Comparison of ENCODE assay signal across 15 cellular contexts in the genomic region with DNA sequence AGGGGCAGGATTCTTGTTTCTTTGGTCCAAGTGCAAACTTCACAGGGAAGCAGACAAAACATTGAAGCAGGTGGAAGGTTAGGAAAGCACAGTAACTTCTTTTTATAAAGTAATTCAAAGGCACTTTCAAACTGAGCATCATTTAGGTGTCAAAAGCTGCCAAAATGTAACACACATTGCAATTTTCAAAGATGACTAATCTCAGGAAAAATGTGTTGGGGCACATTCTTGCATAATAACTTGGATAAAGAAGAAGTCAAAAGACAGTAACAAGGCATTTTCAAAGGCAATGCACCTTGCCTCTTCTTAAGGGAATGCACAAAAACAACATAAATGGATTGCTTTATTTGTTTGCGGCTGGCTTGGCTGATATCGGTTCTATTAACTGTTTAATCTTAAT. TPM values are rescaled to one million over a fixed set of nuclear protein-coding genes. Genes with fewer than 3 reads are reported as not detected.
A peak's percentile ranks its signal among the peaks of the same experiment; 100 is the strongest.
DNase-seq lines count a peak whose midpoint lies in the region; ATAC-seq and TF ChIP-seq lines count a peak whose summit lies in the region.
"Had no signal": no experiment of that assay in that cellular context is flagged by ENCODE, and none has a peak within 500 bp of the region (broad histone marks: within the 10 kb centered on the region; RNA-seq: fewer than 3 reads in every experiment).

No MANE protein-coding gene starts in this region.

- ATAC-seq in HG03095 (IDR thresholded peaks at IDR 0.05; ENCODE audit: unreplicated experiment), result no peak
- ATAC-seq: activated CD8-positive, alpha-beta memory T cell treated with anti-CD3 and anti-CD28 coated beads, Interleukin-2, amount 10 ng/mL, durations not matched to agents 7 days and 5 days; stimulated activated naive CD8-positive, alpha-beta T cell treated with anti-CD3 and anti-CD28 coated beads, Interleukin-15, amount 100 ng/mL, for 72 hours had no signal

- no peaks in the 10 kb centered on the region for H3K9me3 ChIP-seq in adipocyte (ENCODE audit: control insufficient read depth, low read length)

- TF ChIP-seq CTCF in fibroblast of the aortic adventitia (IDR thresholded peaks at IDR 0.05; ENCODE audit: insufficient read depth, low read length), result no peak

- H3K9ac ChIP-seq in adipocyte (ENCODE audit: low read length), result no peak overlapping the region

- DNase-seq in SKM-1 treated with dmso at 0.1 percent for 144 hours (lab: John Stamatoyannopoulos, UW; ENCODE audit: unreplicated experiment) (peak; percentile 46), SKM-1 (lab: John Stamatoyannopoulos, UW; ENCODE audit: unreplicated experiment) (no peak), adipocyte (ENCODE audit: low read depth) (peak; percentile 7), fibroblast of the aortic adventitia (ENCODE audit: low read depth) (peak; percentile 57), GOT3 (lab: John Stamatoyannopoulos, UW) (no peak)
- no peak for DNase-seq in stimulated activated CD4-positive, alpha-beta T cell treated with anti-CD3 and anti-CD28 coated beads, Interleukin-1b, Interleukin-23, amount 100 ng/mL, for 48 hours
- DNase-seq: activated CD8-positive, alpha-beta memory T cell treated with anti-CD3 and anti-CD28 coated beads, Interleukin-2, amount 10 ng/mL, durations not matched to agents 7 days and 5 days; activated naive CD4-positive, alpha-beta T cell; H7; Kasumi-1; NCI-H2029; stimulated activated naive CD8-positive, alpha-beta T cell treated with anti-CD3 and anti-CD28 coated beads, Interleukin-15, amount 100 ng/mL, for 72 hours had no signal

- H3K27ac ChIP-seq in temporal lobe (ENCODE audit: low read depth, low read length), result peak overlapping the region; percentile 9
- H3K27ac ChIP-seq: epithelial cell of prostate had no signal

- H3K36me3 ChIP-seq in adipocyte (ENCODE audit: control insufficient read depth, insufficient read depth, low read length, severe bottlenecking), result peaks cover 14% of the 10 kb centered on the region

- peaks cover 25% of the 10 kb centered on the region for H3K4me1 ChIP-seq in adipocyte (ENCODE audit: control insufficient read depth, insufficient read depth, low read length)

- H3K4me3 ChIP-seq in adipocyte (ENCODE audit: low read length) (no peak overlapping the region), fibroblast of the aortic adventitia (ENCODE audit: low read depth, low read length) (no peak overlapping the region)

- no peaks in the 10 kb centered on the region for H3K27me3 ChIP-seq in adipocyte (replicated peaks; ENCODE audit: control insufficient read depth, insufficient read depth, low read length)

RNA-seq across cellular contexts. Expression of a gene that starts 3.6 kb away (rescaled TPM):
- total RNA-seq in fibroblast of the aortic adventitia (ENCODE audit: low replicate concordance), result 1.4 and 12.7 TPM in 2 replicates
- 5.2 TPM for total RNA-seq in temporal lobe
- total RNA-seq: activated CD8-positive, alpha-beta memory T cell treated with anti-CD3 and anti-CD28 coated beads, Interleukin-2, amount 10 ng/mL, durations not matched to agents 7 days and 5 days had no signal

Comparison
In these comparisons a context has a peak if more than half of its experiments do, and no peak if none do; other contexts are left out.
1. DNase-seq: peak in SKM-1 treated with dmso at 0.1 percent for 144 hours (single experiment), adipocyte (single experiment) and fibroblast of the aortic adventitia (single experiment); none in SKM-1 (single experiment), stimulated activated CD4-positive, alpha-beta T cell treated with anti-CD3 and anti-CD28 coated beads, Interleukin-1b, Interleukin-23, amount 100 ng/mL, for 48 hours (single experiment) and GOT3 (single experiment).